Comparison of ENCODE assay signal across 25 cellular contexts in the genomic region with DNA sequence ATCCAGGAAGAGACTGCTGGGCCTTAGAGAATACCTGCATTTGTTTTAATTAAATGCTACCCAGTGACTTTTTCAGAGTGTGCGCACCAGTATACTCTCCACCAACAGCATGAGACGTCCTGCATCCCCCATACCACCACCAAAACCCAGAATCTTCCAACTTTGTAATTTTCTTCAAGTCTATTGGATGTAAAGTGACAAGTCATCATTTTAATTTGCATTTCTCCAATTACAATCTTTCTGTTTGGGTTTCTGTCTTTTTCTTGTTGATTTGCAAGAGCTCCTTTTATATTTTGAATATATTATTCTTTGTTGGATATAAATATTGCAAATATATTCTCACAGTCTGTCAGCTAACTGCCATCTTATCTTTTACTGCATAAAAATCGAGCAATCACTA.
A peak's percentile ranks its signal among the peaks of the same experiment; 100 is the strongest.
DNase-seq lines count a peak whose midpoint lies in the region; ATAC-seq, FAIRE-seq and TF ChIP-seq lines count a peak whose summit lies in the region.
"Had no signal": no experiment of that assay in that cellular context is flagged by ENCODE, and none has a peak within 500 bp of the region (broad histone marks: within the 10 kb centered on the region; RNA-seq: fewer than 3 reads in every experiment).

No MANE protein-coding gene starts in this region.

- H3K9me1 ChIP-seq in K562 (ENCODE audit: control insufficient read depth, insufficient read depth, low read length), result no peaks in the 10 kb centered on the region

- no peak overlapping the region for H3K4me3 ChIP-seq in HepG2 (replicated peaks in 1 of 3; ENCODE audit: insufficient read depth in 1 of 3, low read depth in 2 of 3, low read length in 3 of 3)
- H3K4me3 ChIP-seq in right lobe of liver, result no peak overlapping the region
- no peak overlapping the region for H3K4me3 ChIP-seq in K562
- H3K4me3 ChIP-seq: BLaER1, GM12878 had no signal

- TF ChIP-seq RAD21 in HepG2 (CRISPR knock-in tag; IDR thresholded peaks at IDR 0.05) (no peak), K562 (CRISPR knock-in tag; conservative IDR thresholded peaks at IDR 0.05 in 1 of 2, IDR thresholded peaks at IDR 0.05 in 1 of 2) (no peak)

- H3K27me3 ChIP-seq in HepG2 (ENCODE audit: control insufficient read depth in 1 of 2, insufficient read depth in 2 of 2, low read length in 2 of 2) (peaks cover 0 to 13% of the 10 kb centered on the region in 2 experiments; a peak in 3 of 5 replicates), right lobe of liver (no peaks in the 10 kb centered on the region), K562 (ENCODE audit: control insufficient read depth in 2 of 2, insufficient read depth in 2 of 2, low read length in 2 of 2) (peaks cover 8 to 23% of the 10 kb centered on the region in 2 experiments; a peak in 4 of 5 replicates)
- H3K27me3 ChIP-seq: BE2C, BLaER1 had no signal

- no peak overlapping the region for H3K9ac ChIP-seq in HepG2 (ENCODE audit: insufficient read depth, low read depth, low read length)
- H3K9ac ChIP-seq in K562 (ENCODE audit: insufficient read depth in 1 of 2, low read depth in 2 of 2, low read length in 2 of 2), result no peak overlapping the region
- H3K9ac ChIP-seq: BLaER1 had no signal

- TF ChIP-seq EP300 in HepG2 (IDR thresholded peaks at IDR 0.05; ENCODE audit: low read depth in 2 of 2, low read length in 2 of 2), result no peak
- no peak for TF ChIP-seq EP300 in HepG2 (CRISPR knock-in tag; IDR thresholded peaks at IDR 0.05; ENCODE audit: borderline replicate concordance)
- no peak for TF ChIP-seq EP300 in K562 (IDR thresholded peaks at IDR 0.05; ENCODE audit: low read length)

- no peaks in the 10 kb centered on the region for H3K4me1 ChIP-seq in HepG2 (ENCODE audit: insufficient read depth, low read length)
- no peaks in the 10 kb centered on the region for H3K4me1 ChIP-seq in right lobe of liver
- H3K4me1 ChIP-seq in K562 (replicated peaks in 1 of 2; ENCODE audit: control insufficient read depth in 2 of 2, insufficient read depth in 2 of 2, low read length in 2 of 2), result no peaks in the 10 kb centered on the region
- H3K4me1 ChIP-seq: BE2C had no signal

- TF ChIP-seq CTCF in HepG2 (CRISPR knock-in tag; IDR thresholded peaks at IDR 0.05), result no peak
- TF ChIP-seq CTCF in right lobe of liver (IDR thresholded peaks at IDR 0.05), result no peak
- TF ChIP-seq CTCF in K562 (IDR thresholded peaks at IDR 0.05 in 2 of 3, conservative IDR thresholded peaks at IDR 0.05 in 1 of 3; ENCODE audit: insufficient read depth in 2 of 3, low read depth in 1 of 3, low read length in 3 of 3), result no peak

- H3K4me2 ChIP-seq in HepG2 (ENCODE audit: low read depth, low read length), result no peak overlapping the region
- no peak overlapping the region for H3K4me2 ChIP-seq in K562 (ENCODE audit: insufficient read depth, low read length)
- H3K4me2 ChIP-seq: BLaER1 had no signal

- BruUV-seq in HepG2 (replicated peaks; lab: Mats Ljungman, UMichigan), result no TSS peak
- BruUV-seq in K562 (replicated peaks; lab: Mats Ljungman, UMichigan), result no TSS peak

- no peak for ATAC-seq in HepG2
- ATAC-seq in right lobe of liver, result no peak
- ATAC-seq in K562, result no peak
- ATAC-seq: GM12878 had no signal

- intact Hi-C loops in HepG2 (cut with micrococcal nuclease; ENCODE audit: unreplicated experiment) (no loop called here), right lobe of liver (cut with DNase I) (no loop called here), K562 (cut with micrococcal nuclease) (no loop called here)

- H3K36me3 ChIP-seq in HepG2 (replicated peaks in 1 of 2; ENCODE audit: control insufficient read depth in 1 of 2, insufficient read depth in 2 of 2, low read length in 2 of 2), result no peaks in the 10 kb centered on the region
- no peaks in the 10 kb centered on the region for H3K36me3 ChIP-seq in right lobe of liver
- H3K36me3 ChIP-seq in K562 (ENCODE audit: control insufficient read depth, insufficient read depth, low read length), result no peaks in the 10 kb centered on the region
- H3K36me3 ChIP-seq: BE2C, BLaER1 had no signal

- H3K79me2 ChIP-seq in HepG2 (ENCODE audit: insufficient read depth, low read length) (no peaks in the 10 kb centered on the region), K562 (ENCODE audit: control insufficient read depth, insufficient read depth, low read length) (no peaks in the 10 kb centered on the region)

- CTCF ChIA-PET in HepG2 (lab: Yijun Ruan, JAX; ENCODE audit: low intra/inter-chr PET ratio, low total read pairs) (no interaction called here), K562 (lab: Yijun Ruan, JAX; ENCODE audit: low intra/inter-chr PET ratio) (no interaction called here)

- POLR2A ChIA-PET in HepG2 (lab: Yijun Ruan, JAX), result no interaction called here
- POLR2A ChIA-PET in K562 (lab: Yijun Ruan, JAX), result no interaction called here

- TF ChIP-seq POLR2A in HepG2 (IDR thresholded peaks at IDR 0.05; ENCODE audit: insufficient read depth in 1 of 2, low read depth in 2 of 2, low read length in 2 of 2) (no peak), right lobe of liver (IDR thresholded peaks at IDR 0.05) (no peak), K562 (conservative IDR thresholded peaks at IDR 0.05) (no peak)

- DNase-seq in HepG2 (ENCODE audit: low spot score), result no peak
- no peak for DNase-seq in right lobe of liver
- DNase-seq in K562 (ENCODE audit: extremely low read depth in 1 of 4, low spot score in 3 of 4), result no peak
- DNase-seq in 8988T, result no peak
- DNase-seq in Ammon's horn (ENCODE audit: low spot score), result no peak
- DNase-seq: AML-193; BE2C; C1 segment of cervical spinal cord; CD4-positive, alpha-beta memory T cell; CD4-positive, CD25-positive, alpha-beta regulatory T cell; CD8-positive, alpha-beta memory T cell; COR-L47; DMS 273 treated with DMSO at 0.1 percent for 48 hours; DMS153; DMS53; DMS79; DND-41; EL; GDM1 had no signal

- WGBS in HepG2 (ENCODE audit: low lambda C conversion rate), result 26% methylated on average over 3 of the region's 3 CpGs
- 43% methylated on average over 2 of the region's 3 CpGs for WGBS in right lobe of liver (ENCODE audit: insufficient coverage, low coverage, low lambda C conversion rate, missing lambda C conversion rate)
- 4% methylated on average over 3 of the region's 3 CpGs for WGBS in K562 (ENCODE audit: insufficient coverage, low coverage, missing lambda C conversion rate)

- FAIRE-seq in HepG2 (lab: Jason Lieb, UNC), result no peak
- FAIRE-seq in K562 (lab: Jason Lieb, UNC), result no peak
- FAIRE-seq: A204.1, GM12878, GM12892, GM18507 had no signal

- H2AFZ ChIP-seq in HepG2 (ENCODE audit: low read length), result no peak overlapping the region
- no peak overlapping the region for H2AFZ ChIP-seq in K562 (ENCODE audit: low read depth, low read length)

- H3K27ac ChIP-seq in HepG2 (ENCODE audit: extremely low read length, insufficient read depth, low read length) (no peak overlapping the region), right lobe of liver (no peak overlapping the region), K562 (ENCODE audit: extremely low read depth, low read depth, low read length) (no peak overlapping the region)
- H3K27ac ChIP-seq: 22Rv1, BLaER1 had no signal

- no peaks in the 10 kb centered on the region for H3K9me3 ChIP-seq in HepG2 (ENCODE audit: low read length)
- no peaks in the 10 kb centered on the region for H3K9me3 ChIP-seq in right lobe of liver
- H3K9me3 ChIP-seq in K562 (replicated peaks; ENCODE audit: control insufficient read depth, insufficient read depth, low read depth, low read length), result no peaks in the 10 kb centered on the region
- H3K9me3 ChIP-seq: BE2C had no signal

- no peaks in the 10 kb centered on the region for H4K20me1 ChIP-seq in HepG2 (ENCODE audit: insufficient read depth, low read length)
- no peaks in the 10 kb centered on the region for H4K20me1 ChIP-seq in K562 (replicated peaks; ENCODE audit: control insufficient read depth, insufficient read depth, low read length)
- H4K20me1 ChIP-seq: BLaER1 had no signal

- in situ Hi-C loops in HepG2 (cut with HindIII; ENCODE audit: extremely low pct_ligation_motif_present, low pct_unique_long_range_greater_than_20kb), result no loop called here
- in situ Hi-C loops in K562 (cut with MboI), result no loop called here

TF ChIP-seq in HepG2, 621 proteins besides CTCF, POLR2A, EP300 and RAD21:
- peak; percentile 74 to 80 for TF ChIP-seq MAFK (conservative IDR thresholded peaks at IDR 0.05 in 1 of 2, IDR thresholded peaks at IDR 0.05 in 1 of 2; ENCODE audit: low read length in 2 of 2)
- TF ChIP-seq MAFF (IDR thresholded peaks at IDR 0.05; ENCODE audit: low read depth, low read length), result peak; percentile 76
- TF ChIP-seq ISX (CRISPR knock-in tag; conservative IDR thresholded peaks at IDR 0.05), result no peak

TF ChIP-seq in K562, 482 proteins besides CTCF, POLR2A, EP300 and RAD21:
- TF ChIP-seq C11orf30 (IDR thresholded peaks at IDR 0.05; ENCODE audit: low read depth) (peak; percentile 44; the same call in 1 of the 2 replicates), MCM2 (IDR thresholded peaks at IDR 0.05; ENCODE audit: low read depth) (no peak), ZNF316 (IDR thresholded peaks at IDR 0.05) (peak; percentile 76)
TF ChIP-seq in K562: peak in this region for 2.
